In the genomic region with DNA sequence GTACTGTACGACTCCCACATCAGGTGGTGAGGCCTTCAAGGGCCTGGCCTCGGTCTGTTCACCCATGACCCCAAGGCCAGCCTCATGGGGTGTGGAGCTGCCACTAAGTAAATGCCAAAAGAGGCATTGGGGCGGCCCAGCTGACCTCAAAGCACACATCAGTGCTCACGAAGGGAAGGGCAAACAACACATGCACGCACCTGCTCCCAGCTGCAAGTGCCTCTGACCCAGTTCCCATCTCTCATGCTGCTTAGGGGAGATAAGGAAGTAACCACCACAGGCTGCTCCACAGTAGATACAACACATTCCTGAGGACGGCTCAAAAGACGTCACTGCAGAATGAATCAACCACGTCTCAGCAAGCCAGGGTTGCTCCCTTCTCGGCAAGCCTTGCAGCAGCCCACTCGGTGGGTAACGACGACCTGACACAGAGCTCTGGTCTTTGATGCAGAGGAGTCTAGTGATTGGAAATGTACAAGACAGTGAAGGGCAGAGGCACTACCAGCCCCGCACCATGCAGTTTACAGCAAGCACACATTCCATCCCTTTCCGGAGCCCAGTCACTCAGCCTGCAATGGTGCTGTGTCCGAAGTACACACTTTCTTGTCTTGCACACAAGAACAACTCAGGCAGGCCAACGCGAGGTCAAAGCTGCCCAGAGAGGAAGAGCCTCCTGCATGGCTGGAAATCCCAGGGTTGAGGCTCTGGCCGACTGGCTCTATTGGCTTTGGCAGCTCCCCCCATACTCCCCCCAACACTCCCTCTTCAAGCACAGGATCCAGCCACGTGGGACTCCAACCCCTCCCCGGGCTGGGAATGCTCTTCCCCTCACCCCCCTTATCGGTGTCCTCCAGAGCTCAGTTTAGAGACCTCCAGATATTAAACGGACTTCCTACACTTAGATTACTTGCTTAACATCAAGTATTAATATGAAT, we compare ENCODE assay signal across 1 cellular context.
TF ChIP-seq lines count a peak whose summit lies in the region.

No MANE protein-coding gene starts in this region.

TF ChIP-seq in K562, 482 proteins besides CTCF, POLR2A, EP300 and RAD21 (continued from another document and continues in another):
- TF ChIP-seq, protein P1, sequence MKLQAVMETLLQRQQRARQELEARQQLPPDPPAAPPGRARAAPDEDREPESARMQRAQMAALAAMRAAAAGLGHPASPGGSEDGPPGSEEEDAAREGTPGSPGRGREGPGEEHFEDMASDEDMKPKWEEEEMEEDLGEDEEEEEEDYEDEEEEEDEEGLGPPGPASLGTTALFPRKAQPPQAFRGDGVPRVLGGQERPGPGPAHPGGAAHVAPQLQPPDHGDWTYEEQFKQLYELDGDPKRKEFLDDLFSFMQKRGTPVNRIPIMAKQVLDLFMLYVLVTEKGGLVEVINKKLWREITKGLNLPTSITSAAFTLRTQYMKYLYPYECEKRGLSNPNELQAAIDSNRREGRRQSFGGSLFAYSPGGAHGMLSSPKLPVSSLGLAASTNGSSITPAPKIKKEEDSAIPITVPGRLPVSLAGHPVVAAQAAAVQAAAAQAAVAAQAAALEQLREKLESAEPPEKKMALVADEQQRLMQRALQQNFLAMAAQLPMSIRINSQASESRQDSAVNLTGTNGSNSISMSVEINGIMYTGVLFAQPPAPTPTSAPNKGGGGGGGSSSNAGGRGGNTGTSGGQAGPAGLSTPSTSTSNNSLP (IDR thresholded peaks at IDR 0.05; ENCODE audit: borderline replicate concordance, low read depth, low read length): peak; percentile 44; the same call in 1 of the 2 replicates
- TF ChIP-seq HEY1 (CRISPR knock-in tag; IDR thresholded peaks at IDR 0.05; ENCODE audit: borderline replicate concordance): no peak
- TF ChIP-seq GATAD2B (IDR thresholded peaks at IDR 0.05; ENCODE audit: borderline replicate concordance): peak; percentile 83
- peak; percentile 75; the same call in 1 of the 2 replicates for TF ChIP-seq TOE1 (IDR thresholded peaks at IDR 0.05; ENCODE audit: borderline replicate concordance)
- no peak for TF ChIP-seq TOE1 (CRISPR knock-in tag; IDR thresholded peaks at IDR 0.05; ENCODE audit: borderline replicate concordance, low read depth)
- TF ChIP-seq SMAD2 (IDR thresholded peaks at IDR 0.05; ENCODE audit: low read depth, low read length): no peak
- TF ChIP-seq, protein P2, sequence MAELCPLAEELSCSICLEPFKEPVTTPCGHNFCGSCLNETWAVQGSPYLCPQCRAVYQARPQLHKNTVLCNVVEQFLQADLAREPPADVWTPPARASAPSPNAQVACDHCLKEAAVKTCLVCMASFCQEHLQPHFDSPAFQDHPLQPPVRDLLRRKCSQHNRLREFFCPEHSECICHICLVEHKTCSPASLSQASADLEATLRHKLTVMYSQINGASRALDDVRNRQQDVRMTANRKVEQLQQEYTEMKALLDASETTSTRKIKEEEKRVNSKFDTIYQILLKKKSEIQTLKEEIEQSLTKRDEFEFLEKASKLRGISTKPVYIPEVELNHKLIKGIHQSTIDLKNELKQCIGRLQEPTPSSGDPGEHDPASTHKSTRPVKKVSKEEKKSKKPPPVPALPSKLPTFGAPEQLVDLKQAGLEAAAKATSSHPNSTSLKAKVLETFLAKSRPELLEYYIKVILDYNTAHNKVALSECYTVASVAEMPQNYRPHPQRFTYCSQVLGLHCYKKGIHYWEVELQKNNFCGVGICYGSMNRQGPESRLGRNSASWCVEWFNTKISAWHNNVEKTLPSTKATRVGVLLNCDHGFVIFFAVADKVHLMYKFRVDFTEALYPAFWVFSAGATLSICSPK (IDR thresholded peaks at IDR 0.05; ENCODE audit: borderline replicate concordance): no peak
- no peak for TF ChIP-seq KLF10 (CRISPR knock-in tag; IDR thresholded peaks at IDR 0.05)
- peak; percentile 91 for TF ChIP-seq MTA3 (IDR thresholded peaks at IDR 0.05; ENCODE audit: borderline replicate concordance)
- TF ChIP-seq, protein P3, sequence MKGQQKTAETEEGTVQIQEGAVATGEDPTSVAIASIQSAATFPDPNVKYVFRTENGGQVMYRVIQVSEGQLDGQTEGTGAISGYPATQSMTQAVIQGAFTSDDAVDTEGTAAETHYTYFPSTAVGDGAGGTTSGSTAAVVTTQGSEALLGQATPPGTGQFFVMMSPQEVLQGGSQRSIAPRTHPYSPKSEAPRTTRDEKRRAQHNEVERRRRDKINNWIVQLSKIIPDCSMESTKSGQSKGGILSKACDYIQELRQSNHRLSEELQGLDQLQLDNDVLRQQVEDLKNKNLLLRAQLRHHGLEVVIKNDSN (CRISPR knock-in tag; IDR thresholded peaks at IDR 0.05): peak; percentile 64
- no peak for TF ChIP-seq ILF3 (IDR thresholded peaks at IDR 0.05; ENCODE audit: borderline replicate concordance)
- no peak for TF ChIP-seq ZNF445 (CRISPR knock-in tag; IDR thresholded peaks at IDR 0.05; ENCODE audit: low read depth)
- TF ChIP-seq ZZZ3 (IDR thresholded peaks at IDR 0.05): no peak
- peak; percentile 99 for TF ChIP-seq KLF16 (IDR thresholded peaks at IDR 0.05)
- TF ChIP-seq, protein P4, sequence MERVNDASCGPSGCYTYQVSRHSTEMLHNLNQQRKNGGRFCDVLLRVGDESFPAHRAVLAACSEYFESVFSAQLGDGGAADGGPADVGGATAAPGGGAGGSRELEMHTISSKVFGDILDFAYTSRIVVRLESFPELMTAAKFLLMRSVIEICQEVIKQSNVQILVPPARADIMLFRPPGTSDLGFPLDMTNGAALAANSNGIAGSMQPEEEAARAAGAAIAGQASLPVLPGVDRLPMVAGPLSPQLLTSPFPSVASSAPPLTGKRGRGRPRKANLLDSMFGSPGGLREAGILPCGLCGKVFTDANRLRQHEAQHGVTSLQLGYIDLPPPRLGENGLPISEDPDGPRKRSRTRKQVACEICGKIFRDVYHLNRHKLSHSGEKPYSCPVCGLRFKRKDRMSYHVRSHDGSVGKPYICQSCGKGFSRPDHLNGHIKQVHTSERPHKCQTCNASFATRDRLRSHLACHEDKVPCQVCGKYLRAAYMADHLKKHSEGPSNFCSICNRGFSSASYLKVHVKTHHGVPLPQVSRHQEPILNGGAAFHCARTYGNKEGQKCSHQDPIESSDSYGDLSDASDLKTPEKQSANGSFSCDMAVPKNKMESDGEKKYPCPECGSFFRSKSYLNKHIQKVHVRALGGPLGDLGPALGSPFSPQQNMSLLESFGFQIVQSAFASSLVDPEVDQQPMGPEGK (CRISPR knock-in tag; IDR thresholded peaks at IDR 0.05; ENCODE audit: borderline replicate concordance): no peak
- TF ChIP-seq RBBP5 (IDR thresholded peaks at IDR 0.05; ENCODE audit: borderline replicate concordance, insufficient read depth, low read length, poor library complexity, severe bottlenecking): peak; percentile 61
- TF ChIP-seq, protein P5, sequence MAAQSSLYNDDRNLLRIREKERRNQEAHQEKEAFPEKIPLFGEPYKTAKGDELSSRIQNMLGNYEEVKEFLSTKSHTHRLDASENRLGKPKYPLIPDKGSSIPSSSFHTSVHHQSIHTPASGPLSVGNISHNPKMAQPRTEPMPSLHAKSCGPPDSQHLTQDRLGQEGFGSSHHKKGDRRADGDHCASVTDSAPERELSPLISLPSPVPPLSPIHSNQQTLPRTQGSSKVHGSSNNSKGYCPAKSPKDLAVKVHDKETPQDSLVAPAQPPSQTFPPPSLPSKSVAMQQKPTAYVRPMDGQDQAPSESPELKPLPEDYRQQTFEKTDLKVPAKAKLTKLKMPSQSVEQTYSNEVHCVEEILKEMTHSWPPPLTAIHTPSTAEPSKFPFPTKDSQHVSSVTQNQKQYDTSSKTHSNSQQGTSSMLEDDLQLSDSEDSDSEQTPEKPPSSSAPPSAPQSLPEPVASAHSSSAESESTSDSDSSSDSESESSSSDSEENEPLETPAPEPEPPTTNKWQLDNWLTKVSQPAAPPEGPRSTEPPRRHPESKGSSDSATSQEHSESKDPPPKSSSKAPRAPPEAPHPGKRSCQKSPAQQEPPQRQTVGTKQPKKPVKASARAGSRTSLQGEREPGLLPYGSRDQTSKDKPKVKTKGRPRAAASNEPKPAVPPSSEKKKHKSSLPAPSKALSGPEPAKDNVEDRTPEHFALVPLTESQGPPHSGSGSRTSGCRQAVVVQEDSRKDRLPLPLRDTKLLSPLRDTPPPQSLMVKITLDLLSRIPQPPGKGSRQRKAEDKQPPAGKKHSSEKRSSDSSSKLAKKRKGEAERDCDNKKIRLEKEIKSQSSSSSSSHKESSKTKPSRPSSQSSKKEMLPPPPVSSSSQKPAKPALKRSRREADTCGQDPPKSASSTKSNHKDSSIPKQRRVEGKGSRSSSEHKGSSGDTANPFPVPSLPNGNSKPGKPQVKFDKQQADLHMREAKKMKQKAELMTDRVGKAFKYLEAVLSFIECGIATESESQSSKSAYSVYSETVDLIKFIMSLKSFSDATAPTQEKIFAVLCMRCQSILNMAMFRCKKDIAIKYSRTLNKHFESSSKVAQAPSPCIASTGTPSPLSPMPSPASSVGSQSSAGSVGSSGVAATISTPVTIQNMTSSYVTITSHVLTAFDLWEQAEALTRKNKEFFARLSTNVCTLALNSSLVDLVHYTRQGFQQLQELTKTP (IDR thresholded peaks at IDR 0.05; ENCODE audit: low read depth in 1 of 2, partially characterized antibody in 2 of 2): peak in 1 of 2 experiments; percentile 95
- TF ChIP-seq, protein P6, sequence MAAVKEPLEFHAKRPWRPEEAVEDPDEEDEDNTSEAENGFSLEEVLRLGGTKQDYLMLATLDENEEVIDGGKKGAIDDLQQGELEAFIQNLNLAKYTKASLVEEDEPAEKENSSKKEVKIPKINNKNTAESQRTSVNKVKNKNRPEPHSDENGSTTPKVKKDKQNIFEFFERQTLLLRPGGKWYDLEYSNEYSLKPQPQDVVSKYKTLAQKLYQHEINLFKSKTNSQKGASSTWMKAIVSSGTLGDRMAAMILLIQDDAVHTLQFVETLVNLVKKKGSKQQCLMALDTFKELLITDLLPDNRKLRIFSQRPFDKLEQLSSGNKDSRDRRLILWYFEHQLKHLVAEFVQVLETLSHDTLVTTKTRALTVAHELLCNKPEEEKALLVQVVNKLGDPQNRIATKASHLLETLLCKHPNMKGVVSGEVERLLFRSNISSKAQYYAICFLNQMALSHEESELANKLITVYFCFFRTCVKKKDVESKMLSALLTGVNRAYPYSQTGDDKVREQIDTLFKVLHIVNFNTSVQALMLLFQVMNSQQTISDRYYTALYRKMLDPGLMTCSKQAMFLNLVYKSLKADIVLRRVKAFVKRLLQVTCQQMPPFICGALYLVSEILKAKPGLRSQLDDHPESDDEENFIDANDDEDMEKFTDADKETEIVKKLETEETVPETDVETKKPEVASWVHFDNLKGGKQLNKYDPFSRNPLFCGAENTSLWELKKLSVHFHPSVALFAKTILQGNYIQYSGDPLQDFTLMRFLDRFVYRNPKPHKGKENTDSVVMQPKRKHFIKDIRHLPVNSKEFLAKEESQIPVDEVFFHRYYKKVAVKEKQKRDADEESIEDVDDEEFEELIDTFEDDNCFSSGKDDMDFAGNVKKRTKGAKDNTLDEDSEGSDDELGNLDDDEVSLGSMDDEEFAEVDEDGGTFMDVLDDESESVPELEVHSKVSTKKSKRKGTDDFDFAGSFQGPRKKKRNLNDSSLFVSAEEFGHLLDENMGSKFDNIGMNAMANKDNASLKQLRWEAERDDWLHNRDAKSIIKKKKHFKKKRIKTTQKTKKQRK (IDR thresholded peaks at IDR 0.05; ENCODE audit: borderline replicate concordance, low read depth, low read length): no peak
- TF ChIP-seq ZNF431 (CRISPR knock-in tag; IDR thresholded peaks at IDR 0.05): no peak
- TF ChIP-seq ZNF586 (CRISPR knock-in tag; conservative IDR thresholded peaks at IDR 0.05): no peak
- TF ChIP-seq GABPB1 (CRISPR knock-in tag; IDR thresholded peaks at IDR 0.05): peak; percentile 51; the same call in 1 of the 2 replicates
- 0 out of 2 replicates have a peak, but pooled peaks have one; percentile 22 for TF ChIP-seq ERF (CRISPR knock-in tag; IDR thresholded peaks at IDR 0.05)
- TF ChIP-seq, protein P7, sequence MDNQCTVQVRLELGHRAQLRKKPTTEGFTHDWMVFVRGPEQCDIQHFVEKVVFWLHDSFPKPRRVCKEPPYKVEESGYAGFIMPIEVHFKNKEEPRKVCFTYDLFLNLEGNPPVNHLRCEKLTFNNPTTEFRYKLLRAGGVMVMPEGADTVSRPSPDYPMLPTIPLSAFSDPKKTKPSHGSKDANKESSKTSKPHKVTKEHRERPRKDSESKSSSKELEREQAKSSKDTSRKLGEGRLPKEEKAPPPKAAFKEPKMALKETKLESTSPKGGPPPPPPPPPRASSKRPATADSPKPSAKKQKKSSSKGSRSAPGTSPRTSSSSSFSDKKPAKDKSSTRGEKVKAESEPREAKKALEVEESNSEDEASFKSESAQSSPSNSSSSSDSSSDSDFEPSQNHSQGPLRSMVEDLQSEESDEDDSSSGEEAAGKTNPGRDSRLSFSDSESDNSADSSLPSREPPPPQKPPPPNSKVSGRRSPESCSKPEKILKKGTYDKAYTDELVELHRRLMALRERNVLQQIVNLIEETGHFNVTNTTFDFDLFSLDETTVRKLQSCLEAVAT (IDR thresholded peaks at IDR 0.05): peak; percentile 79 to 97
- no peak for TF ChIP-seq ATF1 (CRISPR knock-in tag; IDR thresholded peaks at IDR 0.05)
- TF ChIP-seq ATF1 (tag; IDR thresholded peaks at IDR 0.05): peak; percentile 93
- TF ChIP-seq NCOR1 (IDR thresholded peaks at IDR 0.05): peak; percentile 99
- TF ChIP-seq GTF2A2 (tag; IDR thresholded peaks at IDR 0.05): no peak
- TF ChIP-seq DDX20 (tag; IDR thresholded peaks at IDR 0.05; ENCODE audit: low read depth): no peak
- TF ChIP-seq, protein P8, sequence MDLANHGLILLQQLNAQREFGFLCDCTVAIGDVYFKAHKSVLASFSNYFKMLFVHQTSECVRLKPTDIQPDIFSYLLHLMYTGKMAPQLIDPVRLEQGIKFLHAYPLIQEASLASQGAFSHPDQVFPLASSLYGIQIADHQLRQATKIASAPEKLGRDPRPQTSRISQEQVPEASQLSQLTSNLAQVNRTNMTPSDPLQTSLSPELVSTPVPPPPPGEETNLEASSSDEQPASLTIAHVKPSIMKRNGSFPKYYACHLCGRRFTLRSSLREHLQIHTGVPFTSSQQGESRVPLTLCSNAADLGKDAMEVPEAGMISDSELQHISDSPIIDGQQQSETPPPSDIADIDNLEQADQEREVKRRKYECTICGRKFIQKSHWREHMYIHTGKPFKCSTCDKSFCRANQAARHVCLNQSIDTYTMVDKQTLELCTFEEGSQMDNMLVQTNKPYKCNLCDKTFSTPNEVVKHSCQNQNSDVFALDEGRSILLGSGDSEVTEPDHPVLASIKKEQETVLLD (IDR thresholded peaks at IDR 0.05): peak; percentile 69; the same call in 1 of the 2 replicates
- TF ChIP-seq, protein P9, sequence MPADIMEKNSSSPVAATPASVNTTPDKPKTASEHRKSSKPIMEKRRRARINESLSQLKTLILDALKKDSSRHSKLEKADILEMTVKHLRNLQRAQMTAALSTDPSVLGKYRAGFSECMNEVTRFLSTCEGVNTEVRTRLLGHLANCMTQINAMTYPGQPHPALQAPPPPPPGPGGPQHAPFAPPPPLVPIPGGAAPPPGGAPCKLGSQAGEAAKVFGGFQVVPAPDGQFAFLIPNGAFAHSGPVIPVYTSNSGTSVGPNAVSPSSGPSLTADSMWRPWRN (IDR thresholded peaks at IDR 0.05; ENCODE audit: low read depth): peak; percentile 96
- TF ChIP-seq, protein P10, sequence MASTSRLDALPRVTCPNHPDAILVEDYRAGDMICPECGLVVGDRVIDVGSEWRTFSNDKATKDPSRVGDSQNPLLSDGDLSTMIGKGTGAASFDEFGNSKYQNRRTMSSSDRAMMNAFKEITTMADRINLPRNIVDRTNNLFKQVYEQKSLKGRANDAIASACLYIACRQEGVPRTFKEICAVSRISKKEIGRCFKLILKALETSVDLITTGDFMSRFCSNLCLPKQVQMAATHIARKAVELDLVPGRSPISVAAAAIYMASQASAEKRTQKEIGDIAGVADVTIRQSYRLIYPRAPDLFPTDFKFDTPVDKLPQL (IDR thresholded peaks at IDR 0.05; ENCODE audit: extremely low read depth, insufficient read length): no peak
- peak; percentile 90; the same call in 1 of the 2 replicates for TF ChIP-seq FOXK1 (CRISPR knock-in tag; IDR thresholded peaks at IDR 0.05; ENCODE audit: borderline replicate concordance)
- TF ChIP-seq SP2 (IDR thresholded peaks at IDR 0.05; ENCODE audit: extremely low read depth, low read depth, low read length, poor library complexity, severe bottlenecking): no peak
- TF ChIP-seq KAT8 (IDR thresholded peaks at IDR 0.05; ENCODE audit: low read depth): no peak
